1 cellular context compared by ENCODE assay signal in the genomic region with DNA sequence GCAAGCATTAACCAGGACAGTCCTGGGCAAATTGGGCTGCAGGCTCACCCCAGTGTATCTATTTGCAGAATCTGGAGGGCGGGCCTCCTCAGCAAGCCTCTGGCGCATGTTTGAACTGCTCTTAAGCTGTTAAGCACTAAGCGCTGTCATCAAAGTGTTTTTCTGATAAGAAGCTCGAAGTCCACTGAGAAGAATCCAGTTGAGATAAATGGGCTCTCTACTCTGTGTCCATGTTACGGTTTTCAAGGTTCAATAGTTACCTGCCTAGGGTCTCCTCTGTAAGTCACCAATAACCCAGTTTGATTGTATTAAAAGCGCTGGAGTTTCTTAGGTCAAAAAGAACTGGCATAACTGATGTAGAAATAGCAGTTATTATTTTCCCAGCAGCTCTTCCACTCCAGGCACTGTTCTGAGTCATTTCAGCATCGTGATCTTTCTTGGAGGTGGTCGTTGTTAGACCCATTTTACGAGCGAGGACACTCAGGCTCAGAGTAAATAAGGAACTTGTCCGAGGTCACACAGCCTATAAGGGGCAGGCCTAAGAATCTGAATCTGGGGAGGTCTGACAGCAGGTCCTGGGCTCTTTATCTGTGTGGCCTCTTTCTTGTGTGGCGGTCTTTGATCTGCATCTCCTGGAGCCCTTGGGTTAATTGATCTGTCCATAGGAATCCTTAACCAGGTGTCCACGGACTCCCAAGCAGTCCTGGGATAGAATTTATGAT.
TF ChIP-seq lines count a peak whose summit lies in the region.

No MANE protein-coding gene starts in this region.

TF ChIP-seq in HepG2, 621 proteins besides CTCF, POLR2A, EP300 and RAD21 (continued from another document and continues in another):
- TF ChIP-seq, protein P1, sequence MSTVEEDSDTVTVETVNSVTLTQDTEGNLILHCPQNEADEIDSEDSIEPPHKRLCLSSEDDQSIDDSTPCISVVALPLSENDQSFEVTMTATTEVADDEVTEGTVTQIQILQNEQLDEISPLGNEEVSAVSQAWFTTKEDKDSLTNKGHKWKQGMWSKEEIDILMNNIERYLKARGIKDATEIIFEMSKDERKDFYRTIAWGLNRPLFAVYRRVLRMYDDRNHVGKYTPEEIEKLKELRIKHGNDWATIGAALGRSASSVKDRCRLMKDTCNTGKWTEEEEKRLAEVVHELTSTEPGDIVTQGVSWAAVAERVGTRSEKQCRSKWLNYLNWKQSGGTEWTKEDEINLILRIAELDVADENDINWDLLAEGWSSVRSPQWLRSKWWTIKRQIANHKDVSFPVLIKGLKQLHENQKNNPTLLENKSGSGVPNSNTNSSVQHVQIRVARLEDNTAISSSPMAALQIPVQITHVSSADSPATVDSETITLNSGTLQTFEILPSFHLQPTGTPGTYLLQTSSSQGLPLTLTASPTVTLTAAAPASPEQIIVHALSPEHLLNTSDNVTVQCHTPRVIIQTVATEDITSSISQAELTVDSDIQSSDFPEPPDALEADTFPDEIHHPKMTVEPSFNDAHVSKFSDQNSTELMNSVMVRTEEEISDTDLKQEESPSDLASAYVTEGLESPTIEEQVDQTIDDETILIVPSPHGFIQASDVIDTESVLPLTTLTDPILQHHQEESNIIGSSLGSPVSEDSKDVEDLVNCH (CRISPR knock-in tag; IDR thresholded peaks at IDR 0.05) = no peak
- TF ChIP-seq, protein P2, sequence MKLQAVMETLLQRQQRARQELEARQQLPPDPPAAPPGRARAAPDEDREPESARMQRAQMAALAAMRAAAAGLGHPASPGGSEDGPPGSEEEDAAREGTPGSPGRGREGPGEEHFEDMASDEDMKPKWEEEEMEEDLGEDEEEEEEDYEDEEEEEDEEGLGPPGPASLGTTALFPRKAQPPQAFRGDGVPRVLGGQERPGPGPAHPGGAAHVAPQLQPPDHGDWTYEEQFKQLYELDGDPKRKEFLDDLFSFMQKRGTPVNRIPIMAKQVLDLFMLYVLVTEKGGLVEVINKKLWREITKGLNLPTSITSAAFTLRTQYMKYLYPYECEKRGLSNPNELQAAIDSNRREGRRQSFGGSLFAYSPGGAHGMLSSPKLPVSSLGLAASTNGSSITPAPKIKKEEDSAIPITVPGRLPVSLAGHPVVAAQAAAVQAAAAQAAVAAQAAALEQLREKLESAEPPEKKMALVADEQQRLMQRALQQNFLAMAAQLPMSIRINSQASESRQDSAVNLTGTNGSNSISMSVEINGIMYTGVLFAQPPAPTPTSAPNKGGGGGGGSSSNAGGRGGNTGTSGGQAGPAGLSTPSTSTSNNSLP (IDR thresholded peaks at IDR 0.05; ENCODE audit: low read depth, low read length) = peak; percentile 85
- no peak for TF ChIP-seq ZNF672 (CRISPR knock-in tag; IDR thresholded peaks at IDR 0.05)
- no peak for TF ChIP-seq HDAC6 (IDR thresholded peaks at IDR 0.05; ENCODE audit: low read depth, low read length)
- peak; percentile 87 for TF ChIP-seq FOXK1 (CRISPR knock-in tag; IDR thresholded peaks at IDR 0.05; ENCODE audit: borderline replicate concordance, low read depth)
- peak; percentile 71 for TF ChIP-seq ZNF121 (CRISPR knock-in tag; IDR thresholded peaks at IDR 0.05)
- 0 out of 2 replicates have a peak, but pooled peaks have one; percentile 9 for TF ChIP-seq CHD2 (IDR thresholded peaks at IDR 0.05; ENCODE audit: low read depth, low read length)
- peak; percentile 64; the same call in 1 of the 2 replicates for TF ChIP-seq CEBPG (CRISPR knock-in tag; IDR thresholded peaks at IDR 0.05)
- TF ChIP-seq EEA1 (CRISPR knock-in tag; IDR thresholded peaks at IDR 0.05; ENCODE audit: borderline replicate concordance) = no peak
- no peak for TF ChIP-seq ZNF549 (CRISPR knock-in tag; IDR thresholded peaks at IDR 0.05)
- TF ChIP-seq BRCA1 (CRISPR knock-in tag; IDR thresholded peaks at IDR 0.05) = no peak
- peak; percentile 38; the same call in 1 of the 3 replicates for TF ChIP-seq MXI1 (IDR thresholded peaks at IDR 0.05; ENCODE audit: borderline replicate concordance, low read depth, low read length)
- peak; percentile 93 for TF ChIP-seq ZNF644 (CRISPR knock-in tag; IDR thresholded peaks at IDR 0.05; ENCODE audit: low read depth)
- peak; percentile 82 for TF ChIP-seq ZNF230 (CRISPR knock-in tag; IDR thresholded peaks at IDR 0.05)
- TF ChIP-seq CHD4 (IDR thresholded peaks at IDR 0.05; ENCODE audit: borderline replicate concordance, low read length) = peak; percentile 92
- 0 out of 2 replicates have a peak, but pooled peaks have one; percentile 13 for TF ChIP-seq ZFP90 (CRISPR knock-in tag; IDR thresholded peaks at IDR 0.05; ENCODE audit: borderline replicate concordance)
- peak; percentile 75; the same call in 1 of the 2 replicates for TF ChIP-seq ZNF589 (CRISPR knock-in tag; conservative IDR thresholded peaks at IDR 0.05)
- TF ChIP-seq KLF16 (CRISPR knock-in tag; IDR thresholded peaks at IDR 0.05) = peak in 1 of 2 experiments; percentile 93; a peak in 2 of 4 replicates
- TF ChIP-seq GFI1 (CRISPR knock-in tag; IDR thresholded peaks at IDR 0.05; ENCODE audit: borderline replicate concordance) = peak; percentile 93
- TF ChIP-seq MLLT10 (CRISPR knock-in tag; IDR thresholded peaks at IDR 0.05) = no peak; the same call in 1 of the 2 replicates
- TF ChIP-seq, protein P3, sequence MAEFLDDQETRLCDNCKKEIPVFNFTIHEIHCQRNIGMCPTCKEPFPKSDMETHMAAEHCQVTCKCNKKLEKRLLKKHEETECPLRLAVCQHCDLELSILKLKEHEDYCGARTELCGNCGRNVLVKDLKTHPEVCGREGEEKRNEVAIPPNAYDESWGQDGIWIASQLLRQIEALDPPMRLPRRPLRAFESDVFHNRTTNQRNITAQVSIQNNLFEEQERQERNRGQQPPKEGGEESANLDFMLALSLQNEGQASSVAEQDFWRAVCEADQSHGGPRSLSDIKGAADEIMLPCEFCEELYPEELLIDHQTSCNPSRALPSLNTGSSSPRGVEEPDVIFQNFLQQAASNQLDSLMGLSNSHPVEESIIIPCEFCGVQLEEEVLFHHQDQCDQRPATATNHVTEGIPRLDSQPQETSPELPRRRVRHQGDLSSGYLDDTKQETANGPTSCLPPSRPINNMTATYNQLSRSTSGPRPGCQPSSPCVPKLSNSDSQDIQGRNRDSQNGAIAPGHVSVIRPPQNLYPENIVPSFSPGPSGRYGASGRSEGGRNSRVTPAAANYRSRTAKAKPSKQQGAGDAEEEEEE (CRISPR knock-in tag; IDR thresholded peaks at IDR 0.05; ENCODE audit: borderline replicate concordance) = peak; percentile 18; the same call in 1 of the 2 replicates
- TF ChIP-seq HIVEP1 (CRISPR knock-in tag; IDR thresholded peaks at IDR 0.05) = no peak
- TF ChIP-seq, protein P4, sequence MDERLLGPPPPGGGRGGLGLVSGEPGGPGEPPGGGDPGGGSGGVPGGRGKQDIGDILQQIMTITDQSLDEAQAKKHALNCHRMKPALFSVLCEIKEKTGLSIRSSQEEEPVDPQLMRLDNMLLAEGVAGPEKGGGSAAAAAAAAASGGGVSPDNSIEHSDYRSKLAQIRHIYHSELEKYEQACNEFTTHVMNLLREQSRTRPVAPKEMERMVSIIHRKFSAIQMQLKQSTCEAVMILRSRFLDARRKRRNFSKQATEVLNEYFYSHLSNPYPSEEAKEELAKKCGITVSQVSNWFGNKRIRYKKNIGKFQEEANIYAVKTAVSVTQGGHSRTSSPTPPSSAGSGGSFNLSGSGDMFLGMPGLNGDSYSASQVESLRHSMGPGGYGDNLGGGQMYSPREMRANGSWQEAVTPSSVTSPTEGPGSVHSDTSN (CRISPR knock-in tag; IDR thresholded peaks at IDR 0.05) = 0 out of 2 replicates have a peak, but pooled peaks have one; percentile 45
- TF ChIP-seq HMG20B (CRISPR knock-in tag; conservative IDR thresholded peaks at IDR 0.05) = peak; percentile 85; the same call in 1 of the 2 replicates
- TF ChIP-seq SP4 (CRISPR knock-in tag; IDR thresholded peaks at IDR 0.05) = peak; percentile 25; the same call in 1 of the 2 replicates
- 0 out of 2 replicates have a peak, but pooled peaks have one; percentile 49 for TF ChIP-seq NFATC3 (CRISPR knock-in tag; IDR thresholded peaks at IDR 0.05)
- TF ChIP-seq GATAD2A (CRISPR knock-in tag; IDR thresholded peaks at IDR 0.05) = peak; percentile 99
- no peak; the same call in 1 of the 2 replicates for TF ChIP-seq STAT6 (CRISPR knock-in tag; IDR thresholded peaks at IDR 0.05; ENCODE audit: borderline replicate concordance)
- TF ChIP-seq GZF1 (CRISPR knock-in tag; IDR thresholded peaks at IDR 0.05) = no peak
- no peak for TF ChIP-seq CHCHD3 (CRISPR knock-in tag; IDR thresholded peaks at IDR 0.05)
- peak; percentile 98 for TF ChIP-seq PHF21A (CRISPR knock-in tag; IDR thresholded peaks at IDR 0.05)
- TF ChIP-seq ATF7-NPFF (CRISPR knock-in tag; IDR thresholded peaks at IDR 0.05; ENCODE audit: low read depth) = no peak
- TF ChIP-seq SSRP1 (CRISPR knock-in tag; IDR thresholded peaks at IDR 0.05) = 0 out of 2 replicates have a peak, but pooled peaks have one; percentile 33
- TF ChIP-seq THYN1 (CRISPR knock-in tag; IDR thresholded peaks at IDR 0.05; ENCODE audit: borderline replicate concordance, low read depth) = 0 out of 2 replicates have a peak, but pooled peaks have one; percentile 92
- TF ChIP-seq ZNF709 (CRISPR knock-in tag; IDR thresholded peaks at IDR 0.05) = peak; percentile 70; the same call in 1 of the 2 replicates
- TF ChIP-seq ZSCAN9 (CRISPR knock-in tag; IDR thresholded peaks at IDR 0.05; ENCODE audit: borderline replicate concordance) = peak; percentile 91
- TF ChIP-seq ISL2 (CRISPR knock-in tag; IDR thresholded peaks at IDR 0.05) = peak; percentile 100
- TF ChIP-seq IRF2 (CRISPR knock-in tag; IDR thresholded peaks at IDR 0.05) = peak; percentile 94; the same call in 1 of the 2 replicates
- TF ChIP-seq ZNF75D (CRISPR knock-in tag; IDR thresholded peaks at IDR 0.05; ENCODE audit: borderline replicate concordance) = no peak
- peak; percentile 79 for TF ChIP-seq XRCC5 (optimal IDR thresholded peaks at IDR 0.05; ENCODE audit: low read length)
- TF ChIP-seq FOSL2 (CRISPR knock-in tag; IDR thresholded peaks at IDR 0.05) = peak; percentile 88
- peak; percentile 91 for TF ChIP-seq KAT7 (CRISPR knock-in tag; IDR thresholded peaks at IDR 0.05; ENCODE audit: borderline replicate concordance)
- TF ChIP-seq, protein P5, sequence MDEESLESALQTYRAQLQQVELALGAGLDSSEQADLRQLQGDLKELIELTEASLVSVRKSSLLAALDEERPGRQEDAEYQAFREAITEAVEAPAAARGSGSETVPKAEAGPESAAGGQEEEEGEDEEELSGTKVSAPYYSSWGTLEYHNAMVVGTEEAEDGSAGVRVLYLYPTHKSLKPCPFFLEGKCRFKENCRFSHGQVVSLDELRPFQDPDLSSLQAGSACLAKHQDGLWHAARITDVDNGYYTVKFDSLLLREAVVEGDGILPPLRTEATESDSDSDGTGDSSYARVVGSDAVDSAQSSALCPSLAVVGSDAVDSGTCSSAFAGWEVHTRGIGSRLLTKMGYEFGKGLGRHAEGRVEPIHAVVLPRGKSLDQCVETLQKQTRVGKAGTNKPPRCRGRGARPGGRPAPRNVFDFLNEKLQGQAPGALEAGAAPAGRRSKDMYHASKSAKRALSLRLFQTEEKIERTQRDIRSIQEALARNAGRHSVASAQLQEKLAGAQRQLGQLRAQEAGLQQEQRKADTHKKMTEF (CRISPR knock-in tag; IDR thresholded peaks at IDR 0.05) = peak; percentile 99
- TF ChIP-seq, protein P6, sequence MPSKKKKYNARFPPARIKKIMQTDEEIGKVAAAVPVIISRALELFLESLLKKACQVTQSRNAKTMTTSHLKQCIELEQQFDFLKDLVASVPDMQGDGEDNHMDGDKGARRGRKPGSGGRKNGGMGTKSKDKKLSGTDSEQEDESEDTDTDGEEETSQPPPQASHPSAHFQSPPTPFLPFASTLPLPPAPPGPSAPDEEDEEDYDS (CRISPR knock-in tag; IDR thresholded peaks at IDR 0.05) = peak; percentile 85
- TF ChIP-seq MEIS1 (CRISPR knock-in tag; IDR thresholded peaks at IDR 0.05; ENCODE audit: borderline replicate concordance) = peak; percentile 89; the same call in 1 of the 2 replicates
- TF ChIP-seq YY1 (IDR thresholded peaks at IDR 0.05; ENCODE audit: insufficient read depth, insufficient replicate concordance, low read depth, low read length) = peak; percentile 28
- TF ChIP-seq KDM2A (CRISPR knock-in tag; IDR thresholded peaks at IDR 0.05; ENCODE audit: borderline replicate concordance, low read depth) = peak; percentile 81
- no peak for TF ChIP-seq GPBP1L1 (CRISPR knock-in tag; IDR thresholded peaks at IDR 0.05)
